In the genomic region with DNA sequence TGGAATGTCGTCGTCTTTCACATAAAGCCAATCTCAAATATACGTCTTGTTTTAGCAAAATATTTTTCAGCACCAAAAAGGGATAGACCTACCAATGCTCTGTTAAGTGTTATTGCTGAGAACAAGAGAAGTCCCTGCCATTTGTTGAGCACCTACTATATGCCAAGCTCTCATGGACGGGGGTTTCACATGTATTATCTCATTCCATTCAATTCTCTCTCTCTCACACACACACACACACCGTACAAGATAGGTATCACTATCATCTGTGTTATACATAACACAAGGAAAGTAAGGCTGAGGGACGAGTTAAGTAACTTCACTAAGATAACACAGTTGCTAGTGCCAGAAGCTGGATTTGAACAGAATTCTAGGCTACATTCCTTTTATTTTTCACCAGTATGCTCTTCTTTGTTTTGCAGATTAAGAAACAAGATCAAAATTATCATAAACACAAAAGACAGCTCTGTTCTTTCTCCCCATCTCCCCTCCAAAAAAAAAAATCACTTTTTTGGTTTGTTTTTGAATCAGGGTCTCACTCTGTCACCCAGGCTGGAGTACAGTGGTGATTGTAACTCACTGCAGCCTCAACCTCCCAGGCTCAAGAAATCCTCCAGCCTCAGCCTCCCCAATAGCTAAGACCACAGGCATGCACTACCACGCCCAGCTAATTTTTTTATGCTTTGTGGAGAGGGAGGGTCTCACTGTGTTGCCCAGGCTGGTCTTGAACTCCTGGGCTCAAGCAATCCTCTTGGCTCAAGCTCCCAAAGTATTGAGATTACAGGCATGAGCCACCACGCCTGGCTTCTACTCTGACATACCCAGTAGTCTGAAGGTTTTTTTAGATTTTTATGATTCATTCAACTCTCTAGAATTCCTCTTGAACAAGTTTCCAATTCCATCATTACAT, we compare ENCODE assay signal across 8 cellular contexts. TPM values are rescaled to one million over a fixed set of nuclear protein-coding genes. Genes with fewer than 3 reads are reported as not detected.
DNase-seq lines count a peak whose midpoint lies in the region; ATAC-seq and TF ChIP-seq lines count a peak whose summit lies in the region.

No MANE protein-coding gene starts in this region.

- peaks cover 18% of the 10 kb centered on the region for H3K4me1 ChIP-seq in GM23248 (ENCODE audit: insufficient read depth)
- H3K4me1 ChIP-seq in esophagus muscularis mucosa: peaks cover 0 to 31% (median 23%) of the 10 kb centered on the region in 4 donors
- H3K4me1 ChIP-seq in sigmoid colon: peaks cover 0 to 26% (median 8%) of the 10 kb centered on the region in 4 donors

- in situ Hi-C loops in GM23248 (cut with MboI): no loop called here

- DNase-seq in GM23248: peak; percentile 13
- no peak for DNase-seq in T-helper 17 cell
- no peak for DNase-seq in esophagus muscularis mucosa (ENCODE audit: extremely low spot score)
- no peak for DNase-seq in sigmoid colon
- DNase-seq in activated CD4-positive, alpha-beta T cell treated with anti-CD3 and anti-CD28 coated beads, Interleukin-2, amount 50 U/mL, for 48 hours: no peak
- no peak for DNase-seq in GM10266 (ENCODE audit: extremely low spot score)

- H3K9me2 ChIP-seq in GM23248 (ENCODE audit: insufficient read depth): no peaks in the 10 kb centered on the region

- peaks cover 21% of the 10 kb centered on the region for H3F3A ChIP-seq in GM23248 (ENCODE audit: insufficient read depth)

- no peak for TF ChIP-seq EP300 in esophagus muscularis mucosa (IDR thresholded peaks at IDR 0.05)
- TF ChIP-seq EP300 in sigmoid colon (IDR thresholded peaks at IDR 0.05): no peak

- intact Hi-C loops in esophagus muscularis mucosa (cut with DNase I): no loop called here
- intact Hi-C loops in sigmoid colon (cut with DNase I): no loop called here

- H3K4me3 ChIP-seq in GM23248 (peak overlapping the region; percentile 96), esophagus muscularis mucosa (peak overlapping the region; percentile 51 to 67 (median 56)), sigmoid colon (peak overlapping the region in 3 of 4 donors; percentile 51 to 55 (median 52))

- no peak overlapping the region for H3K27ac Mint-ChIP-seq in T-helper 17 cell

- TF ChIP-seq CTCF in esophagus muscularis mucosa (IDR thresholded peaks at IDR 0.05): no peak
- no peak for TF ChIP-seq CTCF in sigmoid colon (IDR thresholded peaks at IDR 0.05)
- no peak for TF ChIP-seq CTCF in GM10266 (IDR thresholded peaks at IDR 0.05; ENCODE audit: control insufficient read depth, insufficient read depth, low read depth, missing control alignments)

- ATAC-seq in T-helper 17 cell: no peak
- ATAC-seq in GM18502 (IDR thresholded peaks at IDR 0.05; ENCODE audit: poor library complexity, unreplicated experiment): no peak
- ATAC-seq in GM18867 (IDR thresholded peaks at IDR 0.05; ENCODE audit: unreplicated experiment): no peak

- peak overlapping the region; percentile 75; the same call in 1 of the 2 replicates for H3K27ac ChIP-seq in GM23248
- peak overlapping the region in 1 of 4 donors; percentile 64 for H3K27ac ChIP-seq in esophagus muscularis mucosa (replicated peaks in 1 of 4)
- H3K27ac ChIP-seq in sigmoid colon: no peak overlapping the region

- H3K79me2 ChIP-seq in GM23248 (ENCODE audit: insufficient read depth): peaks cover 34% of the 10 kb centered on the region

- H3K27me3 Mint-ChIP-seq in T-helper 17 cell: peaks cover 5% of the 10 kb centered on the region

- H3K4me2 ChIP-seq in GM23248 (ENCODE audit: unreplicated experiment): peak overlapping the region; percentile 95

- H3K27me3 ChIP-seq in GM23248 (replicated peaks; ENCODE audit: insufficient read depth) (no peaks in the 10 kb centered on the region), esophagus muscularis mucosa (no peaks in the 10 kb centered on the region), sigmoid colon (no peaks in the 10 kb centered on the region)

- H3K36me3 Mint-ChIP-seq in T-helper 17 cell (ENCODE audit: low read depth): peaks cover 2% of the 10 kb centered on the region

- H3K4me3 Mint-ChIP-seq in T-helper 17 cell: peak overlapping the region; percentile 97

- no peaks in the 10 kb centered on the region for H4K20me1 ChIP-seq in GM23248 (ENCODE audit: insufficient read depth)

- peak overlapping the region; percentile 88 for H2AFZ ChIP-seq in GM23248

- 60 to 68% methylated on average over 8 of the region's 8 CpGs for WGBS in GM23248 (ENCODE audit: low coverage in 1 of 2, low lambda C conversion rate in 2 of 2, missing lambda C conversion rate in 2 of 2), 2 experiments
- 55% methylated on average over 8 of the region's 8 CpGs for WGBS in esophagus muscularis mucosa
- 41 to 59% methylated on average over 8 of the region's 8 CpGs for WGBS in sigmoid colon, 2 donors

- peak overlapping the region; percentile 82 for H3K9ac ChIP-seq in GM23248

- H3K9me3 ChIP-seq in GM23248 (ENCODE audit: low read depth) (no peaks in the 10 kb centered on the region), T-helper 17 cell (ENCODE audit: control insufficient read depth, low read length, poor library complexity, severe bottlenecking) (no peaks in the 10 kb centered on the region), esophagus muscularis mucosa (no peaks in the 10 kb centered on the region), sigmoid colon (no peaks in the 10 kb centered on the region)

- H3K4me1 Mint-ChIP-seq in T-helper 17 cell: peaks cover 28% of the 10 kb centered on the region

- TF ChIP-seq POLR2A in esophagus muscularis mucosa (IDR thresholded peaks at IDR 0.05; ENCODE audit: low read depth): no peak
- TF ChIP-seq POLR2A in sigmoid colon (IDR thresholded peaks at IDR 0.05): no peak

- H3K36me3 ChIP-seq in GM23248 (ENCODE audit: low read depth): 0 out of 2 replicates have a peak, but pooled peaks cover 5% of the 10 kb centered on the region
- no peaks in the 10 kb centered on the region for H3K36me3 ChIP-seq in esophagus muscularis mucosa
- no peaks in the 10 kb centered on the region for H3K36me3 ChIP-seq in sigmoid colon

RNA-seq across cellular contexts. Expression of a gene that starts 1.0 kb away (rescaled TPM):
- total RNA-seq in GM23248 (2014; rRNA removed; shearing (Covaris generic)): 23.8 and 25.3 TPM in 2 replicates
- 12.0 and 12.5 TPM in 2 replicates for polyA plus RNA-seq in GM23248 (2016; fragmentation: Nextera tagmentation; extraction: Ambion mirVana)
- 10 to 100 TPM in 1 of 2 donors, 1 to 10 TPM in 1; 3.7 to 26.7 TPM for total RNA-seq in T-helper 17 cell
- total RNA-seq in esophagus muscularis mucosa: 10 to 100 TPM in 1 of 4 donors, 1 to 10 TPM in 3; 5.2 to 15.9 (median 7.4) TPM
- total RNA-seq in sigmoid colon: 10 to 100 TPM in 2 of 4 donors, 1 to 10 TPM in 2; 9.2 to 16.9 (median 10.0) TPM
- polyA plus RNA-seq in sigmoid colon: 10 to 100 TPM in 2 of 3 donors, 1 to 10 TPM in 1; 9.2 to 16.0 (median 13.8) TPM
